8 cellular contexts compared by ENCODE assay signal in genomic region chr5:163565492-163565891, GRCh38.
DNase-seq lines count a peak whose midpoint lies in the region; ATAC-seq and TF ChIP-seq lines count a peak whose summit lies in the region.

No MANE protein-coding gene starts in this region.

- H3K4me1 Mint-ChIP-seq in CD4-positive, alpha-beta T cell (ENCODE audit: low read depth) = peaks cover 17% of the 10 kb centered on the region
- peaks cover 11% of the 10 kb centered on the region for H3K4me1 Mint-ChIP-seq in memory B cell

- in situ Hi-C loops in brain microvascular endothelial cell (cut with HindIII; ENCODE audit: low pct_ligation_motif_present, low sequenced_read_pairs) = no loop called here

- peaks cover 75% of the 10 kb centered on the region for H3K27me3 Mint-ChIP-seq in CD4-positive, alpha-beta T cell
- H3K27me3 Mint-ChIP-seq in memory B cell = peaks cover 13% of the 10 kb centered on the region

- no peak for DNase-seq in CD4-positive, alpha-beta T cell
- DNase-seq in brain microvascular endothelial cell = no peak
- DNase-seq in memory B cell (ENCODE audit: low spot score in 2 of 2) = no peak
- no peak for DNase-seq in HEK293T (ENCODE audit: extremely low spot score)
- DNase-seq in 8988T = no peak
- DNase-seq in NCI-H146 (lab: John Stamatoyannopoulos, UW) = no peak
- no peak for DNase-seq in foreskin melanocyte

- no peaks in the 10 kb centered on the region for H3K9me3 ChIP-seq in CD4-positive, alpha-beta T cell (ENCODE audit: control insufficient read depth, low read length)

- no peak overlapping the region for H3K27ac Mint-ChIP-seq in CD4-positive, alpha-beta T cell
- no peak overlapping the region for H3K27ac Mint-ChIP-seq in memory B cell

- H3K4me3 Mint-ChIP-seq in CD4-positive, alpha-beta T cell = peak overlapping the region; percentile 67
- H3K4me3 Mint-ChIP-seq in memory B cell = peak overlapping the region; percentile 72

- no peaks in the 10 kb centered on the region for H3K36me3 Mint-ChIP-seq in CD4-positive, alpha-beta T cell (ENCODE audit: low read depth)
- H3K36me3 Mint-ChIP-seq in memory B cell = no peaks in the 10 kb centered on the region

- POLR2A ChIA-PET in CD4-positive, alpha-beta T cell (lab: Charles Lee) = no interaction called here
- POLR2A ChIA-PET in HEK293T (lab: Yijun Ruan, JAX) = interaction anchor here (1.1 kb wide), 1 partner anchor 106 kb away, joined by 4 read pairs; the partner anchor contains the start of genes HMMR and NUDCD2

- intact Hi-C loops in CD4-positive, alpha-beta T cell (cut with DNase I, micrococcal nuclease) = loop anchor here in 1 of 2 experiments (2.0 to 5.0 kb wide), 2 partner anchors 937 to 1643 kb away; no protein-coding TSS in a partner anchor

- H3K4me3 ChIP-seq in brain microvascular endothelial cell (ENCODE audit: low read depth, low read length) = peak overlapping the region; percentile 43

- TF ChIP-seq CTCF in CD4-positive, alpha-beta T cell (IDR thresholded peaks at IDR 0.05) = no peak
- TF ChIP-seq CTCF in brain microvascular endothelial cell (IDR thresholded peaks at IDR 0.05; ENCODE audit: low read depth, low read length, missing control alignments) = no peak

- ATAC-seq in CD4-positive, alpha-beta T cell (ENCODE audit: poor library complexity) = no peak
- peak; percentile 7 for ATAC-seq in HG02759 (IDR thresholded peaks at IDR 0.05; ENCODE audit: unreplicated experiment)
- ATAC-seq in memory B cell (ENCODE audit: low read depth) = no peak

- CTCF ChIA-PET in CD4-positive, alpha-beta T cell (lab: Charles Lee) = no interaction called here
- CTCF ChIA-PET in HEK293T (lab: Yijun Ruan, JAX) = interaction anchor here (0.6 to 2.0 kb wide), 2 partner anchors 899 to 939 kb away, joined by 4 to 12 read pairs; no protein-coding TSS in a partner anchor

- H3K27ac ChIP-seq in CD4-positive, alpha-beta T cell (ENCODE audit: low read depth, low read length) = no peak overlapping the region
- H3K27ac ChIP-seq in brain microvascular endothelial cell = no peak overlapping the region

- no peaks in the 10 kb centered on the region for H3K36me3 ChIP-seq in brain microvascular endothelial cell (replicated peaks)

- H3K27me3 ChIP-seq in CD4-positive, alpha-beta T cell (ENCODE audit: control insufficient read depth, insufficient read depth, low read length) = peaks cover 60% of the 10 kb centered on the region
- H3K27me3 ChIP-seq in brain microvascular endothelial cell (replicated peaks) = peaks cover 5% of the 10 kb centered on the region

- H3K9me3 Mint-ChIP-seq in CD4-positive, alpha-beta T cell = no peaks in the 10 kb centered on the region
- H3K9me3 Mint-ChIP-seq in memory B cell = no peaks in the 10 kb centered on the region

TF ChIP-seq in HEK293T, 16 proteins besides CTCF, POLR2A, EP300 and RAD21:
- TF ChIP-seq L3MBTL2 (conservative IDR thresholded peaks at IDR 0.05) = no peak
- TF ChIP-seq FOXK2 (IDR thresholded peaks at IDR 0.05) = no peak
- TF ChIP-seq TARDBP (IDR thresholded peaks at IDR 0.05) = no peak
- TF ChIP-seq FOXA1 (IDR thresholded peaks at IDR 0.05) = no peak
- TF ChIP-seq NFRKB (IDR thresholded peaks at IDR 0.05) = no peak
- TF ChIP-seq HDGF (IDR thresholded peaks at IDR 0.05; ENCODE audit: borderline replicate concordance) = no peak
- TF ChIP-seq LEF1 (IDR thresholded peaks at IDR 0.05; ENCODE audit: borderline replicate concordance) = no peak
- TF ChIP-seq FOXM1 (IDR thresholded peaks at IDR 0.05; ENCODE audit: borderline replicate concordance) = no peak
- TF ChIP-seq SUZ12 (IDR thresholded peaks at IDR 0.05) = no peak
- TF ChIP-seq ARNT (IDR thresholded peaks at IDR 0.05) = no peak
- no peak for TF ChIP-seq SP1 (IDR thresholded peaks at IDR 0.05)
- TF ChIP-seq ELF4 (IDR thresholded peaks at IDR 0.05) = no peak
- TF ChIP-seq PKNOX1 (IDR thresholded peaks at IDR 0.05) = no peak
- TF ChIP-seq BHLHE40 (IDR thresholded peaks at IDR 0.05; ENCODE audit: borderline replicate concordance) = no peak
- no peak for TF ChIP-seq ZNF384 (IDR thresholded peaks at IDR 0.05)
- no peak for TF ChIP-seq CTBP1 (IDR thresholded peaks at IDR 0.05; ENCODE audit: borderline replicate concordance)
TF ChIP-seq in HEK293T: peak in this region for 0.
